30 cellular contexts compared by ENCODE assay signal in the genomic region with DNA sequence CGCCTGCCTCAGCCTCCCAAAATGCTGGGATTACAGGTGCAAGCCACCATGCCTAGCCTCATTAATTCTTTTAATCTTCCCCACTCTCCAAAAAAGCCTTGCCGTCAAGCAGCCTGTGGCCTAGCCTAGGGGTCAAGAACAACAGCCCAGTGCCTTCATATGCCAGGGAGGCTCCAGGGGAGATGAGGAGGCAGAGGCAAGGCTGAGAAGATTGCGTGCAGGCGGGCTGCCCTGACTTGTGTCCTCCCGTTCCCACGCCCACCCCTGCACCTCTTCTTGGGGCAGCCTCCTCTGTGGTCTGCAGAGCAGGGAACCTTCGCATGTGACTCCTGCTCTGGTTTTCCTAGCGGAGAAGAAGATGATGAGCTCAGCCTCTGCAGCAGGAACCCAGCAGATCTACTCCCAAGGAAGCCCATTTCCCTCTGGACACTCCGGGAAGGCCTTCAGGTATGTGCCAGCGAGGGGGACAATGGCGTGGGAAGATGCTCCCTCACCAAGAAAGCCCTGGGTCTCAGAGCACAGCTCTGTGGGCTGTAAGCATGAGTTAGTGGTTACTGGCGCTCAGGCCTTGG.
"Had no signal": no experiment of that assay in that cellular context is flagged by ENCODE, and none has a peak within 500 bp of the region (broad histone marks: within the 10 kb centered on the region; RNA-seq: fewer than 3 reads in every experiment).

No MANE protein-coding gene starts in this region.

- H3K4me3 ChIP-seq: esophagus squamous epithelium, gastroesophageal sphincter had no signal

- H3K36me3 Mint-ChIP-seq: activated naive CD4-positive, alpha-beta T cell treated with anti-CD3 and anti-CD28 coated beads, Interleukin-2, amount 10 ng/mL, durations not matched to agents 7 days and 5 days; activated naive CD4-positive, alpha-beta T cell treated with anti-CD3 and anti-CD28 coated beads, Interleukin-2, amount 50 U/mL, for 72 hours; activated naive CD8-positive, alpha-beta T cell treated with anti-CD3 and anti-CD28 coated beads, Interleukin-2, amount 10 ng/mL, durations not matched to agents 7 days and 5 days; WTC11 had no signal

- H3K36me3 ChIP-seq: esophagus squamous epithelium had no signal

- H3K27ac Mint-ChIP-seq: activated CD4-positive, alpha-beta T cell treated with anti-CD3 and anti-CD28 coated beads, Interleukin-2, amount 10 ng/mL, durations not matched to agents 7 days and 5 days; activated CD8-positive, alpha-beta T cell treated with anti-CD3 and anti-CD28 coated beads for 36 hours; activated naive CD4-positive, alpha-beta T cell treated with anti-CD3 and anti-CD28 coated beads, Interleukin-2, amount 10 ng/mL, durations not matched to agents 7 days and 5 days; activated naive CD4-positive, alpha-beta T cell treated with anti-CD3 and anti-CD28 coated beads, Interleukin-2, amount 50 U/mL, for 72 hours; activated naive CD8-positive, alpha-beta T cell treated with anti-CD3 and anti-CD28 coated beads, Interleukin-2, amount 10 ng/mL, durations not matched to agents 7 days and 5 days; activated T-cell treated with anti-CD3 and anti-CD28 coated beads, Interleukin-2, amount 50 U/mL, for 24 hours; activated T-cell treated with anti-CD3 and anti-CD28 coated beads, Interleukin-2, amount 50 U/mL, for 72 hours; effector memory CD8-positive, alpha-beta T cell; WTC11 had no signal

- H3K4me1 ChIP-seq: gastroesophageal sphincter had no signal

- H3K27ac ChIP-seq: brain microvascular endothelial cell, epithelial cell of prostate, esophagus squamous epithelium, gastroesophageal sphincter, VCaP had no signal

- H3K4me3 Mint-ChIP-seq: activated CD4-positive, alpha-beta T cell treated with anti-CD3 and anti-CD28 coated beads, Interleukin-2, amount 10 ng/mL, durations not matched to agents 7 days and 5 days; activated CD8-positive, alpha-beta T cell treated with anti-CD3 and anti-CD28 coated beads for 36 hours; activated naive CD4-positive, alpha-beta T cell treated with anti-CD3 and anti-CD28 coated beads, Interleukin-2, amount 10 ng/mL, durations not matched to agents 7 days and 5 days; activated naive CD8-positive, alpha-beta T cell treated with anti-CD3 and anti-CD28 coated beads, Interleukin-2, amount 10 ng/mL, durations not matched to agents 7 days and 5 days; activated T-cell treated with anti-CD3 and anti-CD28 coated beads, Interleukin-2, amount 50 U/mL, for 24 hours; activated T-cell treated with anti-CD3 and anti-CD28 coated beads, Interleukin-2, amount 50 U/mL, for 72 hours; effector memory CD8-positive, alpha-beta T cell; WTC11 had no signal

- H3K4me1 Mint-ChIP-seq: activated naive CD4-positive, alpha-beta T cell treated with anti-CD3 and anti-CD28 coated beads, Interleukin-2, amount 10 ng/mL, durations not matched to agents 7 days and 5 days; activated naive CD8-positive, alpha-beta T cell treated with anti-CD3 and anti-CD28 coated beads, Interleukin-2, amount 10 ng/mL, durations not matched to agents 7 days and 5 days had no signal

- H3K27me3 ChIP-seq: brain microvascular endothelial cell, gastroesophageal sphincter had no signal

- H3K9me3 ChIP-seq: esophagus squamous epithelium, gastroesophageal sphincter had no signal

- ATAC-seq: activated CD8-positive, alpha-beta T cell treated with anti-CD3 and anti-CD28 coated beads for 36 hours; activated naive CD4-positive, alpha-beta T cell treated with anti-CD3 and anti-CD28 coated beads, Interleukin-2, amount 50 U/mL, for 72 hours; activated T-cell treated with anti-CD3 and anti-CD28 coated beads, Interleukin-2, amount 50 U/mL, for 72 hours; effector memory CD8-positive, alpha-beta T cell; gastroesophageal sphincter; WTC11 had no signal

- DNase-seq: activated CD4-positive, alpha-beta T cell treated with anti-CD3 and anti-CD28 coated beads for 1 hour; activated CD4-positive, alpha-beta T cell treated with anti-CD3 and anti-CD28 coated beads for 4 hours; activated CD4-positive, alpha-beta T cell treated with anti-CD3 and anti-CD28 coated beads, Interleukin-2, amount 10 ng/mL, durations not matched to agents 7 days and 5 days; activated CD4-positive, alpha-beta T cell treated with anti-CD3 and anti-CD28 coated beads, Interleukin-2, amount 50 U/mL, for 48 hours; activated CD8-positive, alpha-beta memory T cell treated with anti-CD3 and anti-CD28 coated beads for 24 hours; activated CD8-positive, alpha-beta memory T cell treated with anti-CD3 and anti-CD28 coated beads, Interleukin-2, amount 50 U/mL, for 4 hours; activated CD8-positive, alpha-beta T cell treated with anti-CD3 and anti-CD28 coated beads for 36 hours; activated gamma-delta T cell; activated naive CD4-positive, alpha-beta T cell; activated naive CD4-positive, alpha-beta T cell treated with anti-CD3 and anti-CD28 coated beads, Interleukin-2, amount 10 ng/mL, durations not matched to agents 7 days and 5 days; activated naive CD8-positive, alpha-beta T cell treated with anti-CD3 and anti-CD28 coated beads, Interleukin-2, amount 10 ng/mL, durations not matched to agents 7 days and 5 days; activated T-cell treated with anti-CD3 and anti-CD28 coated beads for 4 hours; activated T-cell treated with anti-CD3 and anti-CD28 coated beads, Interleukin-2, amount 50 U/mL, for 24 hours; activated T-cell treated with anti-CD3 and anti-CD28 coated beads, Interleukin-2, amount 50 U/mL, for 72 hours; amniotic stem cell; anterior cingulate cortex; brain microvascular endothelial cell; caudate nucleus; cortex of kidney; dermis blood vessel endothelial cell; effector CD4-positive, alpha-beta T cell; effector memory CD8-positive, alpha-beta T cell; esophagus squamous epithelium; foreskin melanocyte; T-helper 2 cell had no signal

- H3K27me3 Mint-ChIP-seq: activated CD8-positive, alpha-beta T cell treated with anti-CD3 and anti-CD28 coated beads for 36 hours; activated naive CD4-positive, alpha-beta T cell treated with anti-CD3 and anti-CD28 coated beads, Interleukin-2, amount 10 ng/mL, durations not matched to agents 7 days and 5 days had no signal

- H3K9me3 Mint-ChIP-seq: activated CD4-positive, alpha-beta T cell treated with anti-CD3 and anti-CD28 coated beads, Interleukin-2, amount 10 ng/mL, durations not matched to agents 7 days and 5 days; activated CD8-positive, alpha-beta T cell treated with anti-CD3 and anti-CD28 coated beads for 36 hours; activated naive CD4-positive, alpha-beta T cell treated with anti-CD3 and anti-CD28 coated beads, Interleukin-2, amount 10 ng/mL, durations not matched to agents 7 days and 5 days; activated naive CD4-positive, alpha-beta T cell treated with anti-CD3 and anti-CD28 coated beads, Interleukin-2, amount 50 U/mL, for 72 hours; activated naive CD8-positive, alpha-beta T cell treated with anti-CD3 and anti-CD28 coated beads, Interleukin-2, amount 10 ng/mL, durations not matched to agents 7 days and 5 days; activated T-cell treated with anti-CD3 and anti-CD28 coated beads, Interleukin-2, amount 50 U/mL, for 24 hours; activated T-cell treated with anti-CD3 and anti-CD28 coated beads, Interleukin-2, amount 50 U/mL, for 72 hours; effector memory CD8-positive, alpha-beta T cell; WTC11 had no signal
